Comparison of ENCODE assay signal across 10 cellular contexts in genomic region chr2:8542381-8543064, GRCh38.
DNase-seq lines count a peak whose midpoint lies in the region; ATAC-seq and TF ChIP-seq lines count a peak whose summit lies in the region.
"Had no signal": no experiment of that assay in that cellular context is flagged by ENCODE, and none has a peak within 500 bp of the region (broad histone marks: within the 10 kb centered on the region; RNA-seq: fewer than 3 reads in every experiment).

No MANE protein-coding gene starts in this region.

- no peaks in the 10 kb centered on the region for H3K27me3 Mint-ChIP-seq in activated naive CD4-positive, alpha-beta T cell treated with anti-CD3 and anti-CD28 coated beads, Interleukin-2, amount 50 U/mL, for 24 hours
- H3K27me3 Mint-ChIP-seq in activated T-helper 1 cell treated with anti-CD3 and anti-CD28 coated beads, Interleukin-12 subunit alpha, Interleukin-12 subunit beta, Interleukin-2, Interleukin-4 antibody, amounts not matched to agents 30 ng/mL and 10 ng/mL and 1 ng/mL, durations not matched to agents 14 hours and 24 hours and 36 hours (ENCODE audit: insufficient read depth) = no peaks in the 10 kb centered on the region
- no peaks in the 10 kb centered on the region for H3K27me3 Mint-ChIP-seq in mesothelial cell of epicardium (ENCODE audit: low read depth)

- DNase-seq in activated naive CD4-positive, alpha-beta T cell (lab: John Stamatoyannopoulos, UW) = no peak
- no peak for DNase-seq in activated T-helper 1 cell treated with anti-CD3 and anti-CD28 coated beads, Interleukin-12 subunit alpha, Interleukin-12 subunit beta, Interleukin-2, Interleukin-4 antibody, amounts not matched to agents 30 ng/mL and 10 ng/mL and 1 ng/mL, durations not matched to agents 14 hours and 24 hours and 36 hours (ENCODE audit: low spot score)
- DNase-seq in mesothelial cell of epicardium (ENCODE audit: low spot score in 2 of 2, unreplicated experiment in 2 of 2) (peak in 1 of 2 experiments; percentile 3), tibial nerve (ENCODE audit: low spot score in 2 of 2) (no peak)
- DNase-seq: BE2C had no signal

- no peak overlapping the region for H3K4me3 ChIP-seq in tibial nerve
- H3K4me3 ChIP-seq in gastroesophageal sphincter = no peak overlapping the region
- H3K4me3 ChIP-seq: HAP-1 had no signal

- H3K27ac Mint-ChIP-seq in activated naive CD4-positive, alpha-beta T cell treated with anti-CD3 and anti-CD28 coated beads, Interleukin-2, amount 50 U/mL, for 24 hours = peak overlapping the region; percentile 95
- H3K27ac Mint-ChIP-seq in activated T-helper 1 cell treated with anti-CD3 and anti-CD28 coated beads, Interleukin-12 subunit alpha, Interleukin-12 subunit beta, Interleukin-2, Interleukin-4 antibody, amounts not matched to agents 30 ng/mL and 10 ng/mL and 1 ng/mL, durations not matched to agents 14 hours and 24 hours and 36 hours = peak overlapping the region; percentile 99
- peak overlapping the region; percentile 69 for H3K27ac Mint-ChIP-seq in mesothelial cell of epicardium

- TF ChIP-seq CTCF in mesothelial cell of epicardium (IDR thresholded peaks at IDR 0.05; ENCODE audit: unreplicated experiment) = no peak
- no peak for TF ChIP-seq CTCF in tibial nerve (IDR thresholded peaks at IDR 0.05)
- TF ChIP-seq CTCF in gastroesophageal sphincter (IDR thresholded peaks at IDR 0.05) = no peak

- H3K4me1 ChIP-seq in tibial nerve (peaks cover 0 to 42% (median 7%) of the 10 kb centered on the region in 4 donors), gastroesophageal sphincter (peaks cover 0 to 44% (median 0%) of the 10 kb centered on the region in 3 donors)
- H3K4me1 ChIP-seq: HAP-1 had no signal

- intact Hi-C loops in activated T-helper 1 cell treated with anti-CD3 and anti-CD28 coated beads, Interleukin-12 subunit alpha, Interleukin-12 subunit beta, Interleukin-2, Interleukin-4 antibody, amounts not matched to agents 30 ng/mL and 10 ng/mL and 1 ng/mL, durations not matched to agents 14 hours and 24 hours and 36 hours (cut with micrococcal nuclease) = loop anchor here (1.0 to 5.0 kb wide), 30 partner anchors 21 to 1111 kb away; no protein-coding TSS in a partner anchor

- TF ChIP-seq EP300 in tibial nerve (IDR thresholded peaks at IDR 0.05) = no peak
- no peak for TF ChIP-seq EP300 in gastroesophageal sphincter (IDR thresholded peaks at IDR 0.05)

- H3K4me3 Mint-ChIP-seq in activated naive CD4-positive, alpha-beta T cell treated with anti-CD3 and anti-CD28 coated beads, Interleukin-2, amount 50 U/mL, for 24 hours = peak overlapping the region; percentile 7
- peak overlapping the region; percentile 36 for H3K4me3 Mint-ChIP-seq in activated T-helper 1 cell treated with anti-CD3 and anti-CD28 coated beads, Interleukin-12 subunit alpha, Interleukin-12 subunit beta, Interleukin-2, Interleukin-4 antibody, amounts not matched to agents 30 ng/mL and 10 ng/mL and 1 ng/mL, durations not matched to agents 14 hours and 24 hours and 36 hours
- no peak overlapping the region for H3K4me3 Mint-ChIP-seq in mesothelial cell of epicardium

- no peaks in the 10 kb centered on the region for H3K36me3 Mint-ChIP-seq in activated naive CD4-positive, alpha-beta T cell treated with anti-CD3 and anti-CD28 coated beads, Interleukin-2, amount 50 U/mL, for 24 hours
- peaks cover 3% of the 10 kb centered on the region for H3K36me3 Mint-ChIP-seq in activated T-helper 1 cell treated with anti-CD3 and anti-CD28 coated beads, Interleukin-12 subunit alpha, Interleukin-12 subunit beta, Interleukin-2, Interleukin-4 antibody, amounts not matched to agents 30 ng/mL and 10 ng/mL and 1 ng/mL, durations not matched to agents 14 hours and 24 hours and 36 hours (ENCODE audit: low read depth)
- no peaks in the 10 kb centered on the region for H3K36me3 Mint-ChIP-seq in mesothelial cell of epicardium

- no peaks in the 10 kb centered on the region for H3K9me3 ChIP-seq in tibial nerve
- no peaks in the 10 kb centered on the region for H3K9me3 ChIP-seq in gastroesophageal sphincter
- H3K9me3 ChIP-seq: BE2C, HAP-1 had no signal

- peaks cover 66% of the 10 kb centered on the region for H3K4me1 Mint-ChIP-seq in activated naive CD4-positive, alpha-beta T cell treated with anti-CD3 and anti-CD28 coated beads, Interleukin-2, amount 50 U/mL, for 24 hours
- H3K4me1 Mint-ChIP-seq in activated T-helper 1 cell treated with anti-CD3 and anti-CD28 coated beads, Interleukin-12 subunit alpha, Interleukin-12 subunit beta, Interleukin-2, Interleukin-4 antibody, amounts not matched to agents 30 ng/mL and 10 ng/mL and 1 ng/mL, durations not matched to agents 14 hours and 24 hours and 36 hours (ENCODE audit: low read depth) = peaks cover 88% of the 10 kb centered on the region
- peaks cover 67% of the 10 kb centered on the region for H3K4me1 Mint-ChIP-seq in mesothelial cell of epicardium

- WGBS in tibial nerve, 2 donors = 91 to 92% methylated on average over 5 of the region's 5 CpGs
- WGBS in gastroesophageal sphincter (ENCODE audit: low coverage in 1 of 2), 2 donors = 91 to 96% methylated on average over 4 of the region's 5 CpGs

- no peak for ATAC-seq in HG03469 (IDR thresholded peaks at IDR 0.05; ENCODE audit: unreplicated experiment)
- no peak for ATAC-seq in GM19324 (IDR thresholded peaks at IDR 0.05; ENCODE audit: low FRiP score, unreplicated experiment)
- no peak for ATAC-seq in gastroesophageal sphincter

- H3K36me3 ChIP-seq in tibial nerve = no peaks in the 10 kb centered on the region
- H3K36me3 ChIP-seq in gastroesophageal sphincter = no peaks in the 10 kb centered on the region
- H3K36me3 ChIP-seq: BE2C, HAP-1 had no signal

- H3K27me3 ChIP-seq in tibial nerve = no peaks in the 10 kb centered on the region
- no peaks in the 10 kb centered on the region for H3K27me3 ChIP-seq in gastroesophageal sphincter
- H3K27me3 ChIP-seq: BE2C had no signal

- H3K9me3 Mint-ChIP-seq in activated naive CD4-positive, alpha-beta T cell treated with anti-CD3 and anti-CD28 coated beads, Interleukin-2, amount 50 U/mL, for 24 hours = no peaks in the 10 kb centered on the region
- H3K9me3 Mint-ChIP-seq in activated T-helper 1 cell treated with anti-CD3 and anti-CD28 coated beads, Interleukin-12 subunit alpha, Interleukin-12 subunit beta, Interleukin-2, Interleukin-4 antibody, amounts not matched to agents 30 ng/mL and 10 ng/mL and 1 ng/mL, durations not matched to agents 14 hours and 24 hours and 36 hours = no peaks in the 10 kb centered on the region
- H3K9me3 Mint-ChIP-seq in mesothelial cell of epicardium = no peaks in the 10 kb centered on the region

- TF ChIP-seq POLR2A in tibial nerve (IDR thresholded peaks at IDR 0.05) (no peak), gastroesophageal sphincter (IDR thresholded peaks at IDR 0.05) (no peak)

- peak overlapping the region in 3 of 4 donors; percentile 43 to 82 (median 73) for H3K27ac ChIP-seq in tibial nerve
- peak overlapping the region in 2 of 4 donors; percentile 29 to 56 for H3K27ac ChIP-seq in gastroesophageal sphincter
